14 cellular contexts compared by ENCODE assay signal in genomic region chr21:46028547-46029200, GRCh38. TPM values are rescaled to one million over a fixed set of nuclear protein-coding genes. Genes with fewer than 3 reads are reported as not detected.
DNase-seq lines count a peak whose midpoint lies in the region; ATAC-seq and TF ChIP-seq lines count a peak whose summit lies in the region.
"Had no signal": no experiment of that assay in that cellular context is flagged by ENCODE, and none has a peak within 500 bp of the region (broad histone marks: within the 10 kb centered on the region; RNA-seq: fewer than 3 reads in every experiment).

No MANE protein-coding gene starts in this region.

- TF ChIP-seq EP300 in SK-N-SH (IDR thresholded peaks at IDR 0.05; ENCODE audit: borderline replicate concordance in 1 of 2, low read depth in 1 of 2, low read length in 1 of 2): no peak

- peaks cover 18% of the 10 kb centered on the region for H3K9me3 Mint-ChIP-seq in osteocyte (ENCODE audit: unreplicated experiment)
- H3K9me3 Mint-ChIP-seq in endothelial cell (ENCODE audit: unreplicated experiment): no peaks in the 10 kb centered on the region

- H3K4me3 Mint-ChIP-seq in osteocyte (ENCODE audit: unreplicated experiment) (no peak overlapping the region), endothelial cell (ENCODE audit: unreplicated experiment) (no peak overlapping the region)
- H3K4me3 Mint-ChIP-seq: stimulated activated naive CD8-positive, alpha-beta T cell treated with anti-CD3 and anti-CD28 coated beads, Interleukin-15, amount 100 ng/mL, for 72 hours had no signal

- ATAC-seq in SK-N-SH treated with all-trans-retinoic acid at 6 μM for 48 hours (peak; percentile 28; the same call in 2 of the 3 replicates), left cardiac atrium (peak; percentile 66 to 67), aorta (ENCODE audit: low FRiP score) (peak; percentile 73), GM19467 (IDR thresholded peaks at IDR 0.05; ENCODE audit: unreplicated experiment) (no peak)

- H3K36me3 ChIP-seq in SK-N-SH (replicated peaks in 1 of 2; ENCODE audit: control insufficient read depth in 1 of 2, insufficient read depth in 2 of 2, low read length in 1 of 2) (no peaks in the 10 kb centered on the region), aorta (ENCODE audit: control insufficient read depth in 1 of 2, insufficient read depth in 2 of 2, low read length in 1 of 2) (no peaks in the 10 kb centered on the region)

- 64% methylated on average over 1 of the region's 1 CpG for WGBS in SK-N-SH (ENCODE audit: low lambda C conversion rate)
- 88 to 94% methylated on average over 1 of the region's 1 CpG for WGBS in aorta, 2 donors

- POLR2A ChIA-PET in SK-N-SH (lab: Yijun Ruan, JAX): no interaction called here

- H3K27me3 Mint-ChIP-seq in osteocyte (ENCODE audit: unreplicated experiment) (no peaks in the 10 kb centered on the region), endothelial cell (ENCODE audit: unreplicated experiment) (no peaks in the 10 kb centered on the region)

- CTCF ChIA-PET in SK-N-SH (lab: Yijun Ruan, JAX): interaction anchor here (0.9 kb wide), 1 partner anchor 58 kb away, joined by 5 read pairs; no protein-coding TSS in a partner anchor

- TF ChIP-seq CTCF in SK-N-SH (IDR thresholded peaks at IDR 0.05) (no peak), osteocyte (IDR thresholded peaks at IDR 0.05) (no peak), endothelial cell (IDR thresholded peaks at IDR 0.05; ENCODE audit: unreplicated experiment) (no peak)

- peaks cover 7% of the 10 kb centered on the region for H3K36me3 Mint-ChIP-seq in osteocyte (ENCODE audit: unreplicated experiment)
- H3K36me3 Mint-ChIP-seq in endothelial cell (ENCODE audit: low read depth, unreplicated experiment): no peaks in the 10 kb centered on the region

- peaks cover 36% of the 10 kb centered on the region for H3K4me1 Mint-ChIP-seq in osteocyte (ENCODE audit: unreplicated experiment)
- H3K4me1 Mint-ChIP-seq in endothelial cell (ENCODE audit: unreplicated experiment): no peaks in the 10 kb centered on the region

- H3K4me1 ChIP-seq in SK-N-SH (ENCODE audit: control insufficient read depth in 1 of 2, insufficient read depth in 2 of 2, low read depth in 1 of 2, low read length in 1 of 2) (no peaks in the 10 kb centered on the region; a peak in 2 of 4 replicates), aorta (ENCODE audit: control insufficient read depth in 1 of 2, insufficient read depth in 2 of 2, low read length in 2 of 2) (peaks cover 0 to 3% of the 10 kb centered on the region in 2 donors)

- H3K9me3 ChIP-seq in SK-N-SH: no peaks in the 10 kb centered on the region
- H3K9me3 ChIP-seq in aorta (ENCODE audit: control insufficient read depth, low read length): no peaks in the 10 kb centered on the region

- no peaks in the 10 kb centered on the region for H3K27me3 ChIP-seq in SK-N-SH (ENCODE audit: insufficient read depth)
- no peaks in the 10 kb centered on the region for H3K27me3 ChIP-seq in aorta (ENCODE audit: control insufficient read depth in 1 of 2, insufficient read depth in 2 of 2, low read length in 1 of 2)

- no peak overlapping the region for H3K9ac ChIP-seq in SK-N-SH

- H3F3A ChIP-seq in SK-N-SH (replicated peaks; ENCODE audit: insufficient read depth): no peaks in the 10 kb centered on the region

- H3K79me2 ChIP-seq in SK-N-SH (ENCODE audit: insufficient read depth): no peaks in the 10 kb centered on the region

- peak overlapping the region in 1 of 2 experiments; percentile 74; a peak in 2 of 4 replicates for H3K27ac ChIP-seq in SK-N-SH (ENCODE audit: low read depth in 2 of 2, low read length in 1 of 2)
- H3K27ac ChIP-seq in aorta (ENCODE audit: low read depth in 1 of 2, low read length in 2 of 2): no peak overlapping the region
- H3K27ac ChIP-seq: 22Rv1, epithelial cell of prostate had no signal

- no peak overlapping the region for H2AFZ ChIP-seq in SK-N-SH (ENCODE audit: low read depth)

- H3K4me3 ChIP-seq in SK-N-SH (ENCODE audit: low read depth in 2 of 2, low read length in 1 of 2) (no peak overlapping the region), aorta (ENCODE audit: low read length in 2 of 2) (no peak overlapping the region)

- intact Hi-C loops in left cardiac atrium (cut with DNase I): no loop called here
- intact Hi-C loops in aorta (cut with DNase I): no loop called here

- H4K20me1 ChIP-seq in SK-N-SH (ENCODE audit: insufficient read depth): no peaks in the 10 kb centered on the region

- H3K27ac Mint-ChIP-seq in osteocyte (ENCODE audit: unreplicated experiment): peak overlapping the region; percentile 54
- H3K27ac Mint-ChIP-seq in endothelial cell (ENCODE audit: unreplicated experiment): no peak overlapping the region
- H3K27ac Mint-ChIP-seq: stimulated activated naive CD8-positive, alpha-beta T cell treated with anti-CD3 and anti-CD28 coated beads, Interleukin-15, amount 100 ng/mL, for 72 hours had no signal

- no peak overlapping the region for H3K4me2 ChIP-seq in SK-N-SH

- no peak for DNase-seq in SK-N-SH
- DNase-seq in left cardiac atrium: no peak
- no peak for DNase-seq in osteocyte (ENCODE audit: extremely low spot score, unreplicated experiment)
- no peak for DNase-seq in aorta
- DNase-seq in GF-D8 (lab: John Stamatoyannopoulos, UW): no peak
- DNase-seq in endothelial cell (ENCODE audit: low spot score): no peak
- DNase-seq: activated CD4-positive, alpha-beta T cell treated with anti-CD3 and anti-CD28 coated beads for 48 hours; anterior cingulate cortex; stimulated activated CD4-positive, alpha-beta T cell treated with anti-CD3 and anti-CD28 coated beads, Interleukin-4, amount 100 ng/mL, for 1 hour had no signal

- TF ChIP-seq RAD21 in SK-N-SH (IDR thresholded peaks at IDR 0.05; ENCODE audit: low read length): no peak

- no peaks in the 10 kb centered on the region for H3K9me2 ChIP-seq in SK-N-SH

TF ChIP-seq in SK-N-SH treated with all-trans-retinoic acid at 6 μM for 48 hours, 23 proteins besides CTCF, POLR2A, EP300 and RAD21 (continues in another document):
- TF ChIP-seq ESRRG (CRISPR knock-in tag; IDR thresholded peaks at IDR 0.05) (no peak), CSDC2 (CRISPR knock-in tag; IDR thresholded peaks at IDR 0.05) (no peak), TCF4 (CRISPR knock-in tag; IDR thresholded peaks at IDR 0.05; ENCODE audit: borderline replicate concordance) (no peak), BACH2 (CRISPR knock-in tag; IDR thresholded peaks at IDR 0.05; ENCODE audit: borderline replicate concordance) (no peak), SNAI2 (CRISPR knock-in tag; IDR thresholded peaks at IDR 0.05) (no peak), ZC3H10 (CRISPR knock-in tag; IDR thresholded peaks at IDR 0.05) (no peak), CREB5 (CRISPR knock-in tag; IDR thresholded peaks at IDR 0.05; ENCODE audit: low read depth) (no peak)

TF ChIP-seq in SK-N-SH, 30 proteins besides CTCF, POLR2A, EP300 and RAD21 (continues in another document):
- TF ChIP-seq FOXM1 (IDR thresholded peaks at IDR 0.05; ENCODE audit: low read depth) (no peak), RXRA (IDR thresholded peaks at IDR 0.05; ENCODE audit: borderline replicate concordance, low read depth) (no peak), IRF3 (IDR thresholded peaks at IDR 0.05; ENCODE audit: low read depth, low read length) (no peak), SMC3 (IDR thresholded peaks at IDR 0.05; ENCODE audit: low read depth, low read length) (no peak), TEAD4 (IDR thresholded peaks at IDR 0.05; ENCODE audit: borderline replicate concordance, insufficient read depth) (no peak), FOSL2 (IDR thresholded peaks at IDR 0.05; ENCODE audit: borderline replicate concordance, low read depth) (no peak), USF2 (IDR thresholded peaks at IDR 0.05; ENCODE audit: borderline replicate concordance, low read depth, low read length) (no peak), TCF12 (IDR thresholded peaks at IDR 0.05) (no peak), NFIC (IDR thresholded peaks at IDR 0.05; ENCODE audit: borderline replicate concordance) (no peak), GABPA (IDR thresholded peaks at IDR 0.05; ENCODE audit: low read depth) (no peak), ZBTB33 (IDR thresholded peaks at IDR 0.05; ENCODE audit: borderline replicate concordance, low read depth) (no peak)

RNA-seq across cellular contexts. Expression of gene COL6A1, which starts 47.1 kb away (rescaled TPM):
- 37.3 and 107 TPM in 2 replicates for polyA plus RNA-seq in SK-N-SH (2012; rRNA removed)
- polyA plus RNA-seq in SK-N-SH (2012; cell fraction: cytosol; rRNA removed): 34.3 and 65.0 TPM in 2 replicates
- 241 and 268 TPM in 2 replicates for polyA plus RNA-seq in SK-N-SH (2012; cell fraction: nucleus; rRNA removed)
- 100 to 1,000 TPM; 244 to 247 TPM for total RNA-seq in left cardiac atrium
- total RNA-seq in osteocyte: 1,503 and 1,582 TPM in 2 replicates
- total RNA-seq in aorta: 100 to 1,000 TPM; 458 to 593 TPM
- 1,000 to 10,000 TPM in 1 of 2 donors, 100 to 1,000 TPM in 1; 156 to 1,773 TPM for polyA plus RNA-seq in aorta
- total RNA-seq in endothelial cell (ENCODE audit: unreplicated experiment): 65.5 TPM
